ENCODE assay signal across 10 cellular contexts in the genomic region with DNA sequence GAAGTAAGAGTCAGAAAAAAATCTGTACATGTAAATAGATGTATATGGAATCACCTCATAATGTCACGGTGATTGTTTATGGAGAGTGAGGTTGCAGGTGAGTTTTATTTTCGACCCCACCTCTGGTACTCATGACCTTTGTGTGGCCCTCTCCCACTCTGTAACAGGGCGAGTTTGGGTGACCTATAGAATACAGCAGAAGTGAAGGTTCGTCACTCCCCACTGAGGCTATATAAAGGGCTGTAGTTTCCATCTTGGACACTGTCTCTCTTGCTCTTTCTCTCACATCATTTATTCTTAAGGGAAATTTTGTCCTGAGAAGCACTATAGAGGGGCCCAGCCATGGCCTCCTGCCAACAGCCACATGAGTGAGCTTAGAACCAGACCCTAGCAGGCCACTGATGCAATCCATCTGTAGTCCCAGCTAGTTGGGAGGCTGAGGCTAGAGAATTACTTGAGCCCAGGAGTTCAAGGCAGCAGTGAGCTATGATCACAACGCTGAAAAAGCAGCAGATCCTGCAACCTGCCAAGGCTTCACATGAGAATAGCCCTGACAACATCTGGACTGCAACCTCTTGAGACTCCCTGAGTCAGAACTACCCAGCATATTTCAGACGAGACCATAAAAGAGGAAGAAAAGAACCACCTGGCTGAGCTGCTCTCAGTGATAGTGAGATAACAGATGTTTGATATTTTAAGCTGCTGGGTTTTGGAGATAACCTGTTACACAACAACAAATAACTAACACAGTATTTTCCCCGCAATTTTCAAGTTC.
DNase-seq lines count a peak whose midpoint lies in the region; ATAC-seq and TF ChIP-seq lines count a peak whose summit lies in the region.
"Had no signal": no experiment of that assay in that cellular context is flagged by ENCODE, and none has a peak within 500 bp of the region (broad histone marks: within the 10 kb centered on the region; RNA-seq: fewer than 3 reads in every experiment).

No MANE protein-coding gene starts in this region.

- ATAC-seq in Right ventricle myocardium inferior, result peak; percentile 41
- no peak for ATAC-seq in right cardiac atrium
- peak; percentile 64 for ATAC-seq in HG02973 (IDR thresholded peaks at IDR 0.05; ENCODE audit: unreplicated experiment)
- ATAC-seq in PC-3, result no peak
- no peak for ATAC-seq in activated T-helper 17 cell treated with anti-CD3 and anti-CD28 coated beads, Interleukin-2, amount 50 U/mL, for 72 hours (replicated peaks)

- H3F3A ChIP-seq in PC-3 (ENCODE audit: low read length, unreplicated experiment), result no peaks in the 10 kb centered on the region

- intact Hi-C loops in Right ventricle myocardium inferior (cut with DNase I) (loop anchor here (5.0 to 10.0 kb wide), 4 partner anchors 72 to 660 kb away; a partner anchor contains a TSS), right cardiac atrium (cut with DNase I) (loop anchor here in 3 of 4 donors (5.0 to 10.0 kb wide), 3 partner anchors 122 to 650 kb away; no protein-coding TSS in a partner anchor), PC-3 (cut with micrococcal nuclease) (no loop called here)

- H3K4me1 Mint-ChIP-seq in activated T-helper 17 cell treated with anti-CD3 and anti-CD28 coated beads, Interleukin-2, amount 50 U/mL, for 72 hours, result peaks cover 4% of the 10 kb centered on the region

- POLR2A ChIA-PET in PC-3 (lab: Charles Lee; ENCODE audit: unreplicated experiment), result interaction anchor here (0.5 kb wide), 1 partner anchor 312 kb away, joined by 15 read pairs; a partner anchor contains a TSS

- H3K4me2 ChIP-seq in PC-3 (ENCODE audit: low read length), result no peak overlapping the region

- no peaks in the 10 kb centered on the region for H3K4me1 ChIP-seq in right cardiac atrium (ENCODE audit: control insufficient read depth, insufficient read depth, low read length)
- H3K4me1 ChIP-seq in PC-3 (ENCODE audit: insufficient read depth, low read length), result no peaks in the 10 kb centered on the region; the same call in 1 of the 2 replicates
- peaks cover 34% of the 10 kb centered on the region for H3K4me1 ChIP-seq in thymus (ENCODE audit: control insufficient read depth, insufficient read depth, low read length)
- H3K4me1 ChIP-seq: SJCRH30 had no signal

- CTCF ChIA-PET in PC-3 (lab: Charles Lee), result no interaction called here

- H3K27ac Mint-ChIP-seq in activated T-helper 17 cell treated with anti-CD3 and anti-CD28 coated beads, Interleukin-2, amount 50 U/mL, for 72 hours, result no peak overlapping the region

- 0 out of 2 replicates have a peak overlapping the region, but pooled peaks have one; percentile 19 for H2AFZ ChIP-seq in PC-3 (ENCODE audit: low read length)

- H4K20me1 ChIP-seq in PC-3 (ENCODE audit: low read length), result no peaks in the 10 kb centered on the region

- no peak overlapping the region for H3K9ac ChIP-seq in PC-3 (ENCODE audit: low read length)

- H3K9me3 ChIP-seq in right cardiac atrium (ENCODE audit: control insufficient read depth, low read length) (no peaks in the 10 kb centered on the region), PC-3 (ENCODE audit: low read length) (no peaks in the 10 kb centered on the region), thymus (ENCODE audit: control insufficient read depth) (no peaks in the 10 kb centered on the region)
- H3K9me3 ChIP-seq: SJCRH30 had no signal

- no peaks in the 10 kb centered on the region for H3K36me3 Mint-ChIP-seq in activated T-helper 17 cell treated with anti-CD3 and anti-CD28 coated beads, Interleukin-2, amount 50 U/mL, for 72 hours (ENCODE audit: low read depth)

- H3K27me3 ChIP-seq in right cardiac atrium (ENCODE audit: control insufficient read depth, insufficient read depth), result no peaks in the 10 kb centered on the region
- no peaks in the 10 kb centered on the region for H3K27me3 ChIP-seq in PC-3 (ENCODE audit: low read length)
- H3K27me3 ChIP-seq in thymus (ENCODE audit: control insufficient read depth, insufficient read depth), result no peaks in the 10 kb centered on the region
- H3K27me3 ChIP-seq: SJCRH30 had no signal

- no peak for TF ChIP-seq CTCF in PC-3 (conservative IDR thresholded peaks at IDR 0.05; ENCODE audit: low read depth, low read length)

- H3K27me3 Mint-ChIP-seq in activated T-helper 17 cell treated with anti-CD3 and anti-CD28 coated beads, Interleukin-2, amount 50 U/mL, for 72 hours, result no peaks in the 10 kb centered on the region

- H3K79me2 ChIP-seq in PC-3 (ENCODE audit: low read length), result no peaks in the 10 kb centered on the region

- no peak overlapping the region for H3K4me3 ChIP-seq in right cardiac atrium (ENCODE audit: low read length)
- no peak overlapping the region for H3K4me3 ChIP-seq in PC-3 (ENCODE audit: low read length)
- H3K4me3 ChIP-seq in thymus (ENCODE audit: low read length), result no peak overlapping the region
- H3K4me3 ChIP-seq: SJCRH30, skin epidermis had no signal

- no peak overlapping the region for H3K4me3 Mint-ChIP-seq in activated T-helper 17 cell treated with anti-CD3 and anti-CD28 coated beads, Interleukin-2, amount 50 U/mL, for 72 hours

- H3K36me3 ChIP-seq in PC-3 (ENCODE audit: low read depth, low read length) (no peaks in the 10 kb centered on the region), thymus (ENCODE audit: control insufficient read depth, insufficient read depth) (no peaks in the 10 kb centered on the region)
- H3K36me3 ChIP-seq: SJCRH30 had no signal

- 70% methylated on average over 7 of the region's 7 CpGs for WGBS in right cardiac atrium
- WGBS in thymus, result 55% methylated on average over 7 of the region's 7 CpGs

- no TSS peak for BruUV-seq in PC-3 (replicated peaks; lab: Mats Ljungman, UMichigan)

- no peaks in the 10 kb centered on the region for H3K9me2 ChIP-seq in PC-3 (replicated peaks; ENCODE audit: low read length)

- DNase-seq in Right ventricle myocardium inferior (ENCODE audit: missing footprints), result no peak
- DNase-seq in right cardiac atrium, result no peak
- DNase-seq in PC-3, result no peak
- DNase-seq in kidney glomerular epithelial cell (lab: John Stamatoyannopoulos, UW), result no peak
- no peak for DNase-seq in activated effector memory CD4-positive, alpha-beta T cell treated with anti-CD3 and anti-CD28 coated beads, Interleukin-2, amount 50 U/mL, for 16 hours
- DNase-seq: SJCRH30 had no signal

- H3K9me3 Mint-ChIP-seq in activated T-helper 17 cell treated with anti-CD3 and anti-CD28 coated beads, Interleukin-2, amount 50 U/mL, for 72 hours, result no peaks in the 10 kb centered on the region

- H3K27ac ChIP-seq in right cardiac atrium (ENCODE audit: low read length) (no peak overlapping the region), PC-3 (ENCODE audit: low read length) (no peak overlapping the region), thymus (ENCODE audit: low read depth) (peak overlapping the region; percentile 52)
- H3K27ac ChIP-seq: SJCRH30, skin epidermis had no signal

Comparison
In these comparisons a context has a peak if more than half of its experiments do, and no peak if none do; other contexts are left out.
1. ATAC-seq: peak in Right ventricle myocardium inferior (single experiment) and HG02973 (single experiment); none in right cardiac atrium (0 of 2), PC-3 (single experiment) and activated T-helper 17 cell treated with anti-CD3 and anti-CD28 coated beads, Interleukin-2, amount 50 U/mL, for 72 hours (single experiment).